Comparison of ENCODE assay signal across 37 cellular contexts in genomic region chr16:3890091-3890490, GRCh38.
"Had no signal": no experiment of that assay in that cellular context is flagged by ENCODE, and none has a peak within 500 bp of the region (broad histone marks: within the 10 kb centered on the region; RNA-seq: fewer than 3 reads in every experiment).

No MANE protein-coding gene starts in this region.

- FAIRE-seq: astrocyte, bronchial epithelial cell, TTC549 had no signal

- H3K27ac Mint-ChIP-seq: activated B cell treated with CpG ODN at 0.5 μM for 24 hours; activated CD4-positive, alpha-beta memory T cell treated with anti-CD3 and anti-CD28 coated beads for 36 hours; activated CD8-positive, alpha-beta T cell treated with anti-CD3 and anti-CD28 coated beads for 36 hours; activated naive CD4-positive, alpha-beta T cell treated with anti-CD3 and anti-CD28 coated beads for 36 hours; activated naive CD4-positive, alpha-beta T cell treated with anti-CD3 and anti-CD28 coated beads, Interleukin-2, amount 50 U/mL, for 72 hours; activated naive CD8-positive, alpha-beta T cell treated with anti-CD3 and anti-CD28 coated beads for 36 hours; activated T-cell treated with anti-CD3 and anti-CD28 coated beads, Interleukin-2, amount 50 U/mL, for 72 hours; activated T-helper 1 cell treated with anti-CD3 and anti-CD28 coated beads, Interleukin-12 subunit alpha, Interleukin-12 subunit beta, Interleukin-2, Interleukin-4 antibody, amounts not matched to agents 30 ng/mL and 10 ng/mL and 1 ng/mL, durations not matched to agents 14 hours and 24 hours and 36 hours; activated T-helper 17 cell treated with anti-CD3 and anti-CD28 coated beads, Interleukin-2, amount 50 U/mL, for 72 hours; T-helper 17 cell had no signal

- H3K36me3 Mint-ChIP-seq: activated CD4-positive, alpha-beta memory T cell treated with anti-CD3 and anti-CD28 coated beads for 36 hours; activated naive CD4-positive, alpha-beta T cell treated with anti-CD3 and anti-CD28 coated beads, Interleukin-2, amount 50 U/mL, for 72 hours; activated naive CD8-positive, alpha-beta T cell treated with anti-CD3 and anti-CD28 coated beads for 36 hours; T-cell had no signal

- H3K36me3 ChIP-seq: adrenal gland, cardiac muscle cell had no signal

- H3K9me3 ChIP-seq: adrenal gland, body of pancreas had no signal

- H3K4me3 ChIP-seq: adrenal gland, body of pancreas, cardiac muscle cell had no signal

- H3K9me3 Mint-ChIP-seq: activated T-helper 17 cell treated with anti-CD3 and anti-CD28 coated beads, Interleukin-2, amount 50 U/mL, for 72 hours; central memory CD8-positive, alpha-beta T cell had no signal

- H3K27me3 ChIP-seq: adrenal gland, body of pancreas, cardiac muscle cell had no signal

- H3K4me3 Mint-ChIP-seq: activated B cell treated with CpG ODN at 0.5 μM for 24 hours; activated CD4-positive, alpha-beta memory T cell treated with anti-CD3 and anti-CD28 coated beads for 36 hours; activated CD4-positive, alpha-beta T cell treated with anti-CD3 and anti-CD28 coated beads, Interleukin-2, amount 10 ng/mL, durations not matched to agents 24 days and 14 days; activated CD8-positive, alpha-beta T cell treated with anti-CD3 and anti-CD28 coated beads for 36 hours; activated naive CD4-positive, alpha-beta T cell treated with anti-CD3 and anti-CD28 coated beads for 36 hours; activated naive CD8-positive, alpha-beta T cell treated with anti-CD3 and anti-CD28 coated beads for 36 hours; activated T-cell treated with anti-CD3 and anti-CD28 coated beads, Interleukin-2, amount 50 U/mL, for 4 hours; activated T-cell treated with anti-CD3 and anti-CD28 coated beads, Interleukin-2, amount 50 U/mL, for 72 hours; activated T-helper 1 cell treated with anti-CD3 and anti-CD28 coated beads, Interleukin-12 subunit alpha, Interleukin-12 subunit beta, Interleukin-2, Interleukin-4 antibody, amounts not matched to agents 30 ng/mL and 10 ng/mL and 1 ng/mL, durations not matched to agents 14 hours and 24 hours and 36 hours; activated T-helper 17 cell treated with anti-CD3 and anti-CD28 coated beads, Interleukin-2, amount 50 U/mL, for 72 hours; central memory CD8-positive, alpha-beta T cell; T-cell; T-helper 17 cell had no signal

- H3K4me1 ChIP-seq: adrenal gland, body of pancreas had no signal

- DNase-seq: activated B cell treated with CpG ODN at 0.5 μM for 24 hours; activated CD4-positive, alpha-beta memory T cell treated with anti-CD3 and anti-CD28 coated beads for 36 hours; activated CD4-positive, alpha-beta T cell treated with anti-CD3 and anti-CD28 coated beads for 4 hours; activated CD4-positive, alpha-beta T cell treated with anti-CD3 and anti-CD28 coated beads, Interleukin-2, amount 10 ng/mL, durations not matched to agents 24 days and 14 days; activated CD4-positive, alpha-beta T cell treated with anti-CD3 and anti-CD28 coated beads, Interleukin-2, amount 50 U/mL, for 1 hour; activated CD4-positive, alpha-beta T cell treated with anti-CD3 and anti-CD28 coated beads, Interleukin-2, amount 50 U/mL, for 4 hours; activated CD4-positive, CD25-positive, alpha-beta regulatory T cell treated with anti-CD3 and anti-CD28 coated beads, Interleukin-2, amount 50 U/mL, for 72 hours; activated CD8-positive, alpha-beta memory T cell treated with anti-CD3 and anti-CD28 coated beads, Interleukin-2, amount 50 U/mL, for 4 hours; activated CD8-positive, alpha-beta T cell treated with anti-CD3 and anti-CD28 coated beads for 36 hours; activated effector memory CD4-positive, alpha-beta T cell treated with anti-CD3 and anti-CD28 coated beads, Interleukin-2, amount 50 U/mL, for 16 hours; activated gamma-delta T cell treated with Interleukin-2 at 50 U/mL for 16 hours; activated naive CD4-positive, alpha-beta T cell; activated naive CD4-positive, alpha-beta T cell treated with anti-CD3 and anti-CD28 coated beads for 36 hours; activated naive CD4-positive, alpha-beta T cell treated with anti-CD3 and anti-CD28 coated beads, Interleukin-2, amount 50 U/mL, for 16 hours; activated naive CD8-positive, alpha-beta T cell treated with anti-CD3 and anti-CD28 coated beads for 36 hours; activated T-cell treated with anti-CD3 and anti-CD28 coated beads for 4 hours; activated T-cell treated with anti-CD3 and anti-CD28 coated beads, Interleukin-2, amount 50 U/mL, for 1 hour; activated T-cell treated with anti-CD3 and anti-CD28 coated beads, Interleukin-2, amount 50 U/mL, for 4 hours; activated T-cell treated with anti-CD3 and anti-CD28 coated beads, Interleukin-2, amount 50 U/mL, for 72 hours; adrenal gland; amniotic stem cell; aorta; body of pancreas; caudate nucleus; cerebellar nuclear complex; T-cell; T-helper 17 cell; T1000 had no signal

- H3K4me1 Mint-ChIP-seq: activated B cell treated with CpG ODN at 0.5 μM for 24 hours; activated CD4-positive, alpha-beta T cell treated with anti-CD3 and anti-CD28 coated beads, Interleukin-2, amount 10 ng/mL, durations not matched to agents 24 days and 14 days; activated naive CD8-positive, alpha-beta T cell treated with anti-CD3 and anti-CD28 coated beads for 36 hours; activated T-helper 17 cell treated with anti-CD3 and anti-CD28 coated beads, Interleukin-2, amount 50 U/mL, for 72 hours; central memory CD8-positive, alpha-beta T cell; T-cell had no signal

- H3K27ac ChIP-seq: adrenal gland, body of pancreas, cardiac muscle cell, VCaP had no signal

- ATAC-seq: activated CD8-positive, alpha-beta T cell treated with anti-CD3 and anti-CD28 coated beads for 36 hours; activated naive CD4-positive, alpha-beta T cell treated with anti-CD3 and anti-CD28 coated beads, Interleukin-2, amount 50 U/mL, for 72 hours; activated T-cell treated with anti-CD3 and anti-CD28 coated beads, Interleukin-2, amount 50 U/mL, for 4 hours; activated T-cell treated with anti-CD3 and anti-CD28 coated beads, Interleukin-2, amount 50 U/mL, for 72 hours; activated T-helper 17 cell treated with anti-CD3 and anti-CD28 coated beads, Interleukin-2, amount 50 U/mL, for 72 hours; body of pancreas; T-cell; T-helper 17 cell had no signal
